In the genomic region with DNA sequence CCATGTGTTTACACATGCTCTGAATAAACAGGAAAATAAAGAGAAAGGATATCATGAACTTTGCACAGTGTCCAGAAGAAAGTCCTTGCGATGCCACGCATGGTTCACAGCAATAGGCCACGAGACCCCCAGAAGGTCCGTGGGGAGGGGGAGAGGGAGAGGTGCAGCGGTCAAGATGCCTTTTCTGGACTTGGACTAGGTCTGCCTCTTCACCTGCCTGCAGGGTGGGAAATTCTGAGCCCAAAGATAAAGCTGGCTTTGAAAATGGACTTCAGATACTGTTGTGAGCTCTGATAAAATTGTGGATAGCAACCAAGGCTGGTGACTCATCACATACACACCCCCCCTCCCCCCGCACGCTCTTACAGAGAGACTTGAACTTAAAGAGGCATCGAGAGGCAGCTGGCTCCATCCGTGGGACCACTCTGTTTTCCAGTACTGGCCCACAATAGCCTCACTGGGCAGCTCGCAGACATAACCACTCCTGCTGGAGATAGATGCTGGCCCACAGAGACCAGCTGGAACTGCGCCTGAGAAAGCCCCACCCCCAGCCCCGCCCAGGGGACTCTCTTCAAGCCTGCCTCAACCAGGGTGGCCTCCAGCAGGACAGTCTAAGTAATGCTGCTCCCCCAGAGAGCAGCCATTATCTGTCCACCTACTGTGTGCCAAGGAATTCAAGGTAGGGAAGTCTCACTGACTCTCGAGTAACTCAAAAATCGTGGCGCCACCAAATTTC, we compare ENCODE assay signal across 8 cellular contexts. TPM values are rescaled to one million over a fixed set of nuclear protein-coding genes. Genes with fewer than 3 reads are reported as not detected.
A peak's percentile ranks its signal among the peaks of the same experiment; 100 is the strongest.
DNase-seq lines count a peak whose midpoint lies in the region; ATAC-seq and TF ChIP-seq lines count a peak whose summit lies in the region.

No MANE protein-coding gene starts in this region.

- TF ChIP-seq EP300 in sigmoid colon (IDR thresholded peaks at IDR 0.05) = no peak

- ATAC-seq in GM19467 (IDR thresholded peaks at IDR 0.05; ENCODE audit: unreplicated experiment) (no peak), HG03442 (IDR thresholded peaks at IDR 0.05; ENCODE audit: unreplicated experiment) (no peak)

- H3K4me3 ChIP-seq in adrenal gland = peak overlapping the region in 2 of 4 donors; percentile 21 to 47
- peak overlapping the region in 3 of 4 donors; percentile 45 to 57 (median 53) for H3K4me3 ChIP-seq in sigmoid colon

- WGBS in adrenal gland, 4 donors = 26 to 35% (median 33%) methylated on average over 11 to 15 of the region's 15 CpGs
- WGBS in sigmoid colon, 2 donors = 25 to 40% methylated on average over 15 of the region's 15 CpGs

- intact Hi-C loops in adrenal gland (cut with DNase I) = no loop called here
- intact Hi-C loops in sigmoid colon (cut with DNase I) = loop anchor here (2.0 kb wide), 2 partner anchors 31 to 117 kb away; no protein-coding TSS in a partner anchor

- TF ChIP-seq CTCF in adrenal gland (IDR thresholded peaks at IDR 0.05) = no peak
- TF ChIP-seq CTCF in sigmoid colon (IDR thresholded peaks at IDR 0.05) = no peak

- H3K27ac ChIP-seq in adrenal gland (peak overlapping the region in 3 of 5 donors; percentile 18 to 80 (median 64)), sigmoid colon (peak overlapping the region; percentile 83 to 92 (median 86))

- TF ChIP-seq POLR2A in adrenal gland (IDR thresholded peaks at IDR 0.05) = peak in 1 of 2 donors; percentile 20
- no peak for TF ChIP-seq POLR2A in sigmoid colon (IDR thresholded peaks at IDR 0.05)

- H3K4me1 ChIP-seq in adrenal gland (replicated peaks in 1 of 2) (peaks cover 17 to 38% of the 10 kb centered on the region in 2 donors), sigmoid colon (peaks cover 0 to 57% (median 49%) of the 10 kb centered on the region in 4 donors)

- peaks cover 23% of the 10 kb centered on the region for H3K27me3 ChIP-seq in adrenal gland
- H3K27me3 ChIP-seq in sigmoid colon = no peaks in the 10 kb centered on the region

- peak; percentile 62 for DNase-seq in DMS114 treated with DMSO at 0.1 percent for 48 hours (lab: John Stamatoyannopoulos, UW; ENCODE audit: unreplicated experiment)
- DNase-seq in M059J (ENCODE audit: low read depth) = peak; percentile 96
- peak; percentile 56 to 83 (median 71) for DNase-seq in adrenal gland
- peak; percentile 73 for DNase-seq in hepatic stellate cell (ENCODE audit: low spot score)
- peak; percentile 86 for DNase-seq in sigmoid colon
- DNase-seq in RPMI8226 = no peak

- H3K9me3 ChIP-seq in adrenal gland (replicated peaks in 1 of 3) = no peaks in the 10 kb centered on the region
- no peaks in the 10 kb centered on the region for H3K9me3 ChIP-seq in sigmoid colon

- H3K36me3 ChIP-seq in adrenal gland (replicated peaks in 1 of 2) = no peaks in the 10 kb centered on the region
- no peaks in the 10 kb centered on the region for H3K36me3 ChIP-seq in sigmoid colon

RNA-seq across cellular contexts. Expression of gene NFATC2, which starts 21.2 kb away (rescaled TPM):
- total RNA-seq in M059J (2014; rRNA removed; shearing (Covaris generic)) = 0.25 TPM in 1 of 2 replicates, not detected in the other
- total RNA-seq in adrenal gland = 1 to 10 TPM; 2.4 to 7.7 (median 5.2) TPM
- polyA plus RNA-seq in adrenal gland = 1 to 10 TPM; 1.9 to 2.3 (median 2.1) TPM
- total RNA-seq in sigmoid colon = 10 to 100 TPM in 1 of 4 donors, 1 to 10 TPM in 3; 3.5 to 16.9 (median 5.8) TPM
- 1 to 10 TPM; 1.4 to 5.4 (median 1.8) TPM for polyA plus RNA-seq in sigmoid colon
